14 cellular contexts compared by ENCODE assay signal in the genomic region with DNA sequence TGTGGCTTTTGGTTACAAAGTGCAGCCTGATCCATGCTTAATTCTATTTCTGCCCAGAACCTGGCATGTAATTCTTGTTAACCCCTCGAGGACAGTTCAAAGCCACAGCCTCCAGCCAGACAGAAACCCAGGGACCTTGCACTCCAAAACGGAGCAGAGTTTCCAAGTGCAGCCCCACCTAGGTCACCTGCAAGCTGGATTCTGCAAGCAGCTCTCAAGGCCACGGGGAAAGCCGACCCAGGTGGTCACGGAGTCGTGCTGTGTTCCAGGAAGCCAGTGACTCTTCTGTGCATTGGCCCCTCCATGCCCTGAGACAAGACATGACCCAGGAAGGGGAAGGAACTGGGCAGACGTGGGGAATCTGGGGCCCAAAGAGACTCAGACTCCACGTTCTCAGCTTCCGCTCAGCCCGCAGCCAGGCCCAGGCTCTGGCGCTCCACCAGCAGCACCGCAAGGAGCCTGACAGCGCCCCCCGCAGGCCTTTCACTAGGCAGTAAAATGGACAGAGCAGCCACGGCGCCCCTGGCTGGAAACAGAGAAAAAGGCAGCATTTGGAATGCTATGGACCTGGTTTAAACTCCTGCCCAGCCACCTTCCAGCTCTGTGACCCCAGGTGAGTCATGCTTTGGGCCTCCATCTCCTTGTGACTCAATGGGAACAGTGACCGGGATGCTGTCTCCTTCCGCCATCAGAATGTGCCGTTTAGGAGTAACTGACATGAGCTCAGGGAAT. TPM values are rescaled to one million over a fixed set of nuclear protein-coding genes. Genes with fewer than 3 reads are reported as not detected.
A peak's percentile ranks its signal among the peaks of the same experiment; 100 is the strongest.
DNase-seq lines count a peak whose midpoint lies in the region; ATAC-seq, FAIRE-seq and TF ChIP-seq lines count a peak whose summit lies in the region.
"Had no signal": no experiment of that assay in that cellular context is flagged by ENCODE, and none has a peak within 500 bp of the region (broad histone marks: within the 10 kb centered on the region; RNA-seq: fewer than 3 reads in every experiment).

No MANE protein-coding gene starts in this region.

- TF ChIP-seq EP300 in HepG2 (IDR thresholded peaks at IDR 0.05; ENCODE audit: low read depth in 2 of 2, low read length in 2 of 2) = no peak
- TF ChIP-seq EP300 in HepG2 (CRISPR knock-in tag; IDR thresholded peaks at IDR 0.05; ENCODE audit: borderline replicate concordance) = no peak

- TF ChIP-seq POLR2A in HepG2 (IDR thresholded peaks at IDR 0.05; ENCODE audit: insufficient read depth in 1 of 2, low read depth in 2 of 2, low read length in 2 of 2) (no peak), right lobe of liver (IDR thresholded peaks at IDR 0.05) (no peak)

- no peak overlapping the region for H3K9ac ChIP-seq in HepG2 (ENCODE audit: insufficient read depth, low read depth, low read length)
- H3K9ac ChIP-seq: BLaER1 treated with 17β-estradiol and CSF1 and Interleukin-3, amounts not matched to agents 10 nM and 100 nM had no signal

- DNase-seq in HepG2 (ENCODE audit: low spot score) = no peak
- no peak for DNase-seq in right lobe of liver
- peak; percentile 54 for DNase-seq in glutamatergic neuron
- no peak for DNase-seq in COR-L47 (lab: John Stamatoyannopoulos, UW)
- no peak for DNase-seq in superior temporal gyrus (ENCODE audit: extremely low spot score)
- DNase-seq: activated CD8-positive, alpha-beta memory T cell treated with anti-CD3 and anti-CD28 coated beads, Interleukin-2, amount 10 ng/mL, durations not matched to agents 7 days and 5 days; small intestine had no signal

- H3K9me3 ChIP-seq in HepG2 (ENCODE audit: low read length) (no peaks in the 10 kb centered on the region), right lobe of liver (no peaks in the 10 kb centered on the region)
- H3K9me3 ChIP-seq: BLaER1 treated with 17β-estradiol and CSF1 and Interleukin-3, amounts not matched to agents 10 nM and 100 nM; SJSA1 had no signal

- H3K4me3 ChIP-seq in HepG2 (replicated peaks in 1 of 3; ENCODE audit: insufficient read depth in 1 of 3, low read depth in 2 of 3, low read length in 3 of 3) (no peak overlapping the region), right lobe of liver (no peak overlapping the region)
- H3K4me3 ChIP-seq: BLaER1 treated with 17β-estradiol and CSF1 and Interleukin-3, amounts not matched to agents 10 nM and 100 nM; SJSA1 had no signal

- H4K20me1 ChIP-seq in HepG2 (ENCODE audit: insufficient read depth, low read length) = no peaks in the 10 kb centered on the region

- POLR2A ChIA-PET in HepG2 (lab: Yijun Ruan, JAX) = no interaction called here

- ATAC-seq in HepG2 (peak; percentile 11), right lobe of liver (no peak), SK-N-SH treated with all-trans-retinoic acid at 6 μM for 48 hours (peak; percentile 11; the same call in 1 of the 3 replicates), GM21526 (IDR thresholded peaks at IDR 0.05; ENCODE audit: low FRiP score, unreplicated experiment) (no peak), HG03342 (IDR thresholded peaks at IDR 0.05; ENCODE audit: unreplicated experiment) (no peak)
- ATAC-seq: activated CD8-positive, alpha-beta memory T cell treated with anti-CD3 and anti-CD28 coated beads, Interleukin-2, amount 10 ng/mL, durations not matched to agents 7 days and 5 days had no signal

- H3K4me2 ChIP-seq in HepG2 (ENCODE audit: low read depth, low read length) = no peak overlapping the region
- H3K4me2 ChIP-seq: BLaER1 treated with 17β-estradiol and CSF1 and Interleukin-3, amounts not matched to agents 10 nM and 100 nM had no signal

- no TSS peak for BruUV-seq in HepG2 (replicated peaks; lab: Mats Ljungman, UMichigan)

- H3K27me3 Mint-ChIP-seq in glutamatergic neuron (ENCODE audit: unreplicated experiment) = peaks cover 2% of the 10 kb centered on the region
- H3K27me3 Mint-ChIP-seq: activated CD8-positive, alpha-beta memory T cell treated with anti-CD3 and anti-CD28 coated beads, Interleukin-2, amount 10 ng/mL, durations not matched to agents 7 days and 5 days had no signal

- in situ Hi-C loops in HepG2 (cut with HindIII; ENCODE audit: extremely low pct_ligation_motif_present, low pct_unique_long_range_greater_than_20kb) = no loop called here

- H3K79me2 ChIP-seq in HepG2 (ENCODE audit: insufficient read depth, low read length) = no peaks in the 10 kb centered on the region

- TF ChIP-seq RAD21 in HepG2 (CRISPR knock-in tag; IDR thresholded peaks at IDR 0.05) = no peak

- H3K4me1 Mint-ChIP-seq in glutamatergic neuron (ENCODE audit: low read depth, unreplicated experiment) = peaks cover 10% of the 10 kb centered on the region
- H3K4me1 Mint-ChIP-seq: activated CD8-positive, alpha-beta memory T cell treated with anti-CD3 and anti-CD28 coated beads, Interleukin-2, amount 10 ng/mL, durations not matched to agents 7 days and 5 days had no signal

- intact Hi-C loops in HepG2 (cut with micrococcal nuclease; ENCODE audit: unreplicated experiment) (no loop called here), right lobe of liver (cut with DNase I) (no loop called here)

- no peaks in the 10 kb centered on the region for H3K27me3 ChIP-seq in HepG2 (ENCODE audit: control insufficient read depth in 1 of 2, insufficient read depth in 2 of 2, low read length in 2 of 2)
- H3K27me3 ChIP-seq in right lobe of liver = no peaks in the 10 kb centered on the region
- H3K27me3 ChIP-seq: BLaER1 treated with 17β-estradiol and CSF1 and Interleukin-3, amounts not matched to agents 10 nM and 100 nM; SJSA1 had no signal

- 67% methylated on average over 15 of the region's 19 CpGs for WGBS in HepG2 (ENCODE audit: low lambda C conversion rate)
- WGBS in right lobe of liver (ENCODE audit: insufficient coverage, low coverage, low lambda C conversion rate, missing lambda C conversion rate) = 40% methylated on average over 2 of the region's 19 CpGs

- no peak overlapping the region for H2AFZ ChIP-seq in HepG2 (ENCODE audit: low read length)

- no peak overlapping the region for H3K27ac ChIP-seq in HepG2 (ENCODE audit: extremely low read length, insufficient read depth, low read length)
- H3K27ac ChIP-seq in right lobe of liver = no peak overlapping the region
- H3K27ac ChIP-seq: BLaER1 treated with 17β-estradiol and CSF1 and Interleukin-3, amounts not matched to agents 10 nM and 100 nM; SJSA1 had no signal

- H3K36me3 Mint-ChIP-seq in glutamatergic neuron (ENCODE audit: unreplicated experiment) = no peaks in the 10 kb centered on the region

- H3K27ac Mint-ChIP-seq in glutamatergic neuron (ENCODE audit: unreplicated experiment) = no peak overlapping the region

- peak; percentile 29; the same call in 1 of the 2 replicates for TF ChIP-seq CTCF in HepG2 (CRISPR knock-in tag; IDR thresholded peaks at IDR 0.05)
- TF ChIP-seq CTCF in right lobe of liver (IDR thresholded peaks at IDR 0.05) = no peak
- peak; percentile 43 for TF ChIP-seq CTCF in glutamatergic neuron (IDR thresholded peaks at IDR 0.05; ENCODE audit: partially characterized antibody, unreplicated experiment)

- peaks cover 16% of the 10 kb centered on the region for H3K4me1 ChIP-seq in HepG2 (ENCODE audit: insufficient read depth, low read length)
- H3K4me1 ChIP-seq in right lobe of liver = peaks cover 0 to 7% (median 0%) of the 10 kb centered on the region in 4 donors
- H3K4me1 ChIP-seq: SJSA1 had no signal

- H3K36me3 ChIP-seq in HepG2 (replicated peaks in 1 of 2; ENCODE audit: control insufficient read depth in 1 of 2, insufficient read depth in 2 of 2, low read length in 2 of 2) = no peaks in the 10 kb centered on the region
- H3K36me3 ChIP-seq in right lobe of liver = no peaks in the 10 kb centered on the region

- CTCF ChIA-PET in HepG2 (lab: Yijun Ruan, JAX; ENCODE audit: low intra/inter-chr PET ratio, low total read pairs) = no interaction called here

- FAIRE-seq in HepG2 (lab: Jason Lieb, UNC) = no peak
- FAIRE-seq: colon, small intestine had no signal

- H3K9me3 Mint-ChIP-seq in glutamatergic neuron (ENCODE audit: unreplicated experiment) = peaks cover 2% of the 10 kb centered on the region

- H3K4me3 Mint-ChIP-seq in glutamatergic neuron (ENCODE audit: unreplicated experiment) = no peak overlapping the region
- H3K4me3 Mint-ChIP-seq: activated CD8-positive, alpha-beta memory T cell treated with anti-CD3 and anti-CD28 coated beads, Interleukin-2, amount 10 ng/mL, durations not matched to agents 7 days and 5 days had no signal

TF ChIP-seq in HepG2, 621 proteins besides CTCF, POLR2A, EP300 and RAD21 (continues in another document):
- no peak for TF ChIP-seq ISL2 (CRISPR knock-in tag; IDR thresholded peaks at IDR 0.05)
- TF ChIP-seq ATF7 (IDR thresholded peaks at IDR 0.05) = no peak
- no peak for TF ChIP-seq ATF7 (CRISPR knock-in tag; IDR thresholded peaks at IDR 0.05)

TF ChIP-seq in SK-N-SH treated with all-trans-retinoic acid at 6 μM for 48 hours, 23 proteins besides CTCF, POLR2A, EP300 and RAD21 (continues in another document):
- no peak for TF ChIP-seq RARB (CRISPR knock-in tag; IDR thresholded peaks at IDR 0.05)
- no peak for TF ChIP-seq TOX (CRISPR knock-in tag; IDR thresholded peaks at IDR 0.05; ENCODE audit: borderline replicate concordance)
- no peak for TF ChIP-seq SNAI2 (CRISPR knock-in tag; IDR thresholded peaks at IDR 0.05)
- TF ChIP-seq ZC3H10 (CRISPR knock-in tag; IDR thresholded peaks at IDR 0.05) = no peak
- no peak for TF ChIP-seq ESRRG (CRISPR knock-in tag; IDR thresholded peaks at IDR 0.05)

RNA-seq across cellular contexts. Expression of gene GSG1L, which starts 27.3 kb away (rescaled TPM):
- total RNA-seq in HepG2 (2016; rRNA removed; fragmentation: Illumina TruSeq; extraction: Trizol) (not detected in 2 replicates), right lobe of liver (under 1 TPM in 1 of 6 experiments, not detected in 5; 0.33 TPM), glutamatergic neuron (ENCODE audit: unreplicated experiment) (0.91 TPM)
- total RNA-seq in HepG2 (2016; cell fraction: cytosol; rRNA removed; fragmentation: Illumina TruSeq; extraction: Trizol; ENCODE audit: low read depth) = not detected in 2 replicates
- not detected in 2 replicates for total RNA-seq in HepG2 (2016; cell fraction: insoluble cytoplasmic fraction; rRNA removed; fragmentation: Illumina TruSeq; extraction: Trizol)
- total RNA-seq in HepG2 (2016; cell fraction: membrane; rRNA removed; fragmentation: Illumina TruSeq; extraction: Trizol) = not detected in 2 replicates
- not detected in 2 replicates for total RNA-seq in HepG2 (2016; cell fraction: nucleus; rRNA removed; fragmentation: Illumina TruSeq; extraction: Trizol)
- polyA plus RNA-seq in HepG2 (2011; rRNA removed) = not detected in 2 replicates
- polyA plus RNA-seq in HepG2 (2011; cell fraction: cytosol; rRNA removed) = not detected in 2 replicates
- not detected in 2 replicates for polyA plus RNA-seq in HepG2 (2011; cell fraction: nucleus; rRNA removed)
- polyA plus RNA-seq in HepG2 (2012) = not detected in 2 replicates
- not detected in 2 replicates for polyA plus RNA-seq in HepG2 (2016; cell fraction: cytosol; fragmentation: Illumina TruSeq; extraction: Trizol; ENCODE audit: low read depth)
- not detected in 2 replicates for polyA plus RNA-seq in HepG2 (2016; cell fraction: insoluble cytoplasmic fraction; fragmentation: Illumina TruSeq; extraction: Trizol; ENCODE audit: low read depth)
- polyA plus RNA-seq in HepG2 (2016; cell fraction: membrane; fragmentation: Illumina TruSeq; extraction: Trizol; ENCODE audit: low read depth) = not detected in 2 replicates
- polyA plus RNA-seq in HepG2 (2016; cell fraction: nucleus; fragmentation: Illumina TruSeq; extraction: Trizol; ENCODE audit: insufficient read depth, low read depth) = not detected in 2 replicates
- not detected in 2 replicates for polyA minus RNA-seq in HepG2 (2011; rRNA and poly(A)+ RNA removed; ENCODE audit: low replicate concordance)
- polyA minus RNA-seq in HepG2 (2011; cell fraction: cytosol; rRNA and poly(A)+ RNA removed) = not detected in 2 replicates
- polyA minus RNA-seq in HepG2 (2011; cell fraction: nucleus; rRNA and poly(A)+ RNA removed) = not detected in 2 replicates
- total RNA-seq: activated CD8-positive, alpha-beta memory T cell treated with anti-CD3 and anti-CD28 coated beads, Interleukin-2, amount 10 ng/mL, durations not matched to agents 7 days and 5 days; liver; SJSA1 had no signal
- polyA plus RNA-seq: liver had no signal

Comparison
In these comparisons a context has a peak if more than half of its experiments do, and no peak if none do; other contexts are left out.
1. ATAC-seq: peak in HepG2 (single experiment) and SK-N-SH treated with all-trans-retinoic acid at 6 μM for 48 hours (single experiment); none in right lobe of liver (0 of 4), GM21526 (single experiment) and HG03342 (single experiment).
2. CTCF ChIP-seq: peak in HepG2 (single experiment) and glutamatergic neuron (single experiment); none in right lobe of liver (0 of 4).